ENCODE assay signal across 11 cellular contexts in the genomic region with DNA sequence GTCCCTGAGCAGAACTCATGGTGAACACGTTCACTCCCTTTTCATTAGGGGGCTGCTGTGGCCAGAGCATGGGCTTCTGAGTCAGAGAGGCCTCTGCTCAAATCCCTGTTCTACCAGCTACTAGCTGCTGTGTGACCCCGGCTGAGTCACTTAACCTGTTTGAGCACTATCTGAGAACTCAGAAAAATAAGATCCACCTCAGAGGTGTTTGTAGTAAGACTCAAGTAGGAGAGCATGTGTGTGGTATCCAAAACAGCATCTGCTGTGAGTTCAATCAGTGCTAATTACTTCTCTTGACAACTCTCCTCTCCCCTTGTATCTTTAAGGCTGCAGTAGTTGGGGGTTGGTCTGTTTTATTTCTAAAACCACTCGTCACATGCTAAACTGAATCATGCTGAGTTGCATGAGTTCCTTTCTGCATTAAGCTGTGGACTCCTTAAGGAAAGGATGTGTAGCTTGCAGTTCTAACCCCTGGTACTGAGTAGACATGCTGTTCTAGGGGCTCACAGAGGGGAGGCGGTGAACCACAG. TPM values are rescaled to one million over a fixed set of nuclear protein-coding genes. Genes with fewer than 3 reads are reported as not detected.
DNase-seq lines count a peak whose midpoint lies in the region; ATAC-seq and TF ChIP-seq lines count a peak whose summit lies in the region.
"Had no signal": no experiment of that assay in that cellular context is flagged by ENCODE, and none has a peak within 500 bp of the region (broad histone marks: within the 10 kb centered on the region; RNA-seq: fewer than 3 reads in every experiment).

No MANE protein-coding gene starts in this region.

- ATAC-seq in WTC11 (peak; percentile 60), GM21529 (IDR thresholded peaks at IDR 0.05; ENCODE audit: unreplicated experiment) (no peak)
- ATAC-seq in activated CD4-positive, alpha-beta T cell treated with anti-CD3 and anti-CD28 coated beads for 36 hours, result no peak

- intact Hi-C loops in activated CD4-positive, alpha-beta T cell treated with anti-CD3 and anti-CD28 coated beads for 36 hours (cut with DNase I, micrococcal nuclease), result no loop called here

- H3K4me1 Mint-ChIP-seq in HFFc6 (ENCODE audit: low read depth) (peaks cover 59% of the 10 kb centered on the region), WTC11 (peaks cover 5% of the 10 kb centered on the region), glutamatergic neuron (ENCODE audit: low read depth, unreplicated experiment) (no peaks in the 10 kb centered on the region)
- H3K4me1 Mint-ChIP-seq in activated CD4-positive, alpha-beta T cell treated with anti-CD3 and anti-CD28 coated beads for 36 hours, result no peaks in the 10 kb centered on the region

- H3K27me3 Mint-ChIP-seq in HFFc6 (ENCODE audit: insufficient read depth) (no peaks in the 10 kb centered on the region; the same call in 1 of the 2 replicates), WTC11 (ENCODE audit: low read depth) (peaks cover 3% of the 10 kb centered on the region; the same call in 1 of the 2 replicates), glutamatergic neuron (ENCODE audit: unreplicated experiment) (peaks cover 4% of the 10 kb centered on the region)
- H3K27me3 Mint-ChIP-seq in activated CD4-positive, alpha-beta T cell treated with anti-CD3 and anti-CD28 coated beads for 36 hours, result no peaks in the 10 kb centered on the region
- H3K27me3 Mint-ChIP-seq: B cell had no signal

- H3K27ac Mint-ChIP-seq in HFFc6 (peak overlapping the region; percentile 86), WTC11 (no peak overlapping the region), glutamatergic neuron (ENCODE audit: unreplicated experiment) (no peak overlapping the region)
- no peak overlapping the region for H3K27ac Mint-ChIP-seq in activated CD4-positive, alpha-beta T cell treated with anti-CD3 and anti-CD28 coated beads for 36 hours
- H3K27ac Mint-ChIP-seq: B cell had no signal

- CTCF ChIA-PET in WTC11 (lab: Charles Lee), result no interaction called here
- CTCF ChIA-PET in activated CD4-positive, alpha-beta T cell treated with anti-CD3 and anti-CD28 coated beads for 36 hours (lab: Charles Lee), result no interaction called here

- TF ChIP-seq CTCF in HFFc6 (IDR thresholded peaks at IDR 0.05), result no peak; the same call in 1 of the 2 replicates
- no peak for TF ChIP-seq CTCF in WTC11 (IDR thresholded peaks at IDR 0.05)
- TF ChIP-seq CTCF in glutamatergic neuron (IDR thresholded peaks at IDR 0.05; ENCODE audit: partially characterized antibody, unreplicated experiment), result no peak

- H3K9me3 Mint-ChIP-seq in HFFc6, result peaks cover 26% of the 10 kb centered on the region
- H3K9me3 Mint-ChIP-seq in WTC11, result peaks cover 27% of the 10 kb centered on the region
- peaks cover 8% of the 10 kb centered on the region for H3K9me3 Mint-ChIP-seq in activated CD4-positive, alpha-beta T cell treated with anti-CD3 and anti-CD28 coated beads for 36 hours (ENCODE audit: low read depth)
- H3K9me3 Mint-ChIP-seq in glutamatergic neuron (ENCODE audit: unreplicated experiment), result peaks cover 6% of the 10 kb centered on the region

- H3K36me3 Mint-ChIP-seq in HFFc6 (ENCODE audit: low read depth) (peaks cover 21% of the 10 kb centered on the region), WTC11 (peaks cover 24% of the 10 kb centered on the region), glutamatergic neuron (ENCODE audit: unreplicated experiment) (peaks cover 32% of the 10 kb centered on the region)
- peaks cover 4% of the 10 kb centered on the region for H3K36me3 Mint-ChIP-seq in activated CD4-positive, alpha-beta T cell treated with anti-CD3 and anti-CD28 coated beads for 36 hours (ENCODE audit: low read depth)

- peak overlapping the region; percentile 42 for H3K4me3 Mint-ChIP-seq in HFFc6
- no peak overlapping the region for H3K4me3 Mint-ChIP-seq in WTC11
- H3K4me3 Mint-ChIP-seq in activated CD4-positive, alpha-beta T cell treated with anti-CD3 and anti-CD28 coated beads for 36 hours, result no peak overlapping the region
- H3K4me3 Mint-ChIP-seq in glutamatergic neuron (ENCODE audit: unreplicated experiment), result no peak overlapping the region
- H3K4me3 Mint-ChIP-seq: B cell had no signal

- DNase-seq in A172 (ENCODE audit: low spot score) (peak; percentile 82), HFFc6 (peak; percentile 89), WTC11 (ENCODE audit: low spot score) (no peak), foreskin melanocyte (peak; percentile 76), glutamatergic neuron (no peak)
- no peak for DNase-seq in activated CD4-positive, alpha-beta T cell treated with anti-CD3 and anti-CD28 coated beads for 36 hours
- no peak for DNase-seq in activated CD4-positive, CD25-positive, alpha-beta regulatory T cell treated with anti-CD3 and anti-CD28 coated beads, Interleukin-2, amount 50 U/mL, for 72 hours
- DNase-seq: pancreas, transverse colon had no signal

- POLR2A ChIA-PET in WTC11 (lab: Charles Lee), result no interaction called here
- POLR2A ChIA-PET in activated CD4-positive, alpha-beta T cell treated with anti-CD3 and anti-CD28 coated beads for 36 hours (lab: Charles Lee), result no interaction called here

TF ChIP-seq in WTC11, 78 proteins besides CTCF, POLR2A, EP300 and RAD21 (continues in another document):
- TF ChIP-seq, protein P1, sequence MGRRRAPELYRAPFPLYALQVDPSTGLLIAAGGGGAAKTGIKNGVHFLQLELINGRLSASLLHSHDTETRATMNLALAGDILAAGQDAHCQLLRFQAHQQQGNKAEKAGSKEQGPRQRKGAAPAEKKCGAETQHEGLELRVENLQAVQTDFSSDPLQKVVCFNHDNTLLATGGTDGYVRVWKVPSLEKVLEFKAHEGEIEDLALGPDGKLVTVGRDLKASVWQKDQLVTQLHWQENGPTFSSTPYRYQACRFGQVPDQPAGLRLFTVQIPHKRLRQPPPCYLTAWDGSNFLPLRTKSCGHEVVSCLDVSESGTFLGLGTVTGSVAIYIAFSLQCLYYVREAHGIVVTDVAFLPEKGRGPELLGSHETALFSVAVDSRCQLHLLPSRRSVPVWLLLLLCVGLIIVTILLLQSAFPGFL (CRISPR knock-in tag; IDR thresholded peaks at IDR 0.05; ENCODE audit: borderline replicate concordance), result no peak
- no peak for TF ChIP-seq PRRX2 (CRISPR knock-in tag; IDR thresholded peaks at IDR 0.05)
- TF ChIP-seq MAX (CRISPR knock-in tag; IDR thresholded peaks at IDR 0.05), result no peak
- no peak for TF ChIP-seq IRF2 (CRISPR knock-in tag; IDR thresholded peaks at IDR 0.05; ENCODE audit: borderline replicate concordance, low read depth)
- TF ChIP-seq, protein P2, sequence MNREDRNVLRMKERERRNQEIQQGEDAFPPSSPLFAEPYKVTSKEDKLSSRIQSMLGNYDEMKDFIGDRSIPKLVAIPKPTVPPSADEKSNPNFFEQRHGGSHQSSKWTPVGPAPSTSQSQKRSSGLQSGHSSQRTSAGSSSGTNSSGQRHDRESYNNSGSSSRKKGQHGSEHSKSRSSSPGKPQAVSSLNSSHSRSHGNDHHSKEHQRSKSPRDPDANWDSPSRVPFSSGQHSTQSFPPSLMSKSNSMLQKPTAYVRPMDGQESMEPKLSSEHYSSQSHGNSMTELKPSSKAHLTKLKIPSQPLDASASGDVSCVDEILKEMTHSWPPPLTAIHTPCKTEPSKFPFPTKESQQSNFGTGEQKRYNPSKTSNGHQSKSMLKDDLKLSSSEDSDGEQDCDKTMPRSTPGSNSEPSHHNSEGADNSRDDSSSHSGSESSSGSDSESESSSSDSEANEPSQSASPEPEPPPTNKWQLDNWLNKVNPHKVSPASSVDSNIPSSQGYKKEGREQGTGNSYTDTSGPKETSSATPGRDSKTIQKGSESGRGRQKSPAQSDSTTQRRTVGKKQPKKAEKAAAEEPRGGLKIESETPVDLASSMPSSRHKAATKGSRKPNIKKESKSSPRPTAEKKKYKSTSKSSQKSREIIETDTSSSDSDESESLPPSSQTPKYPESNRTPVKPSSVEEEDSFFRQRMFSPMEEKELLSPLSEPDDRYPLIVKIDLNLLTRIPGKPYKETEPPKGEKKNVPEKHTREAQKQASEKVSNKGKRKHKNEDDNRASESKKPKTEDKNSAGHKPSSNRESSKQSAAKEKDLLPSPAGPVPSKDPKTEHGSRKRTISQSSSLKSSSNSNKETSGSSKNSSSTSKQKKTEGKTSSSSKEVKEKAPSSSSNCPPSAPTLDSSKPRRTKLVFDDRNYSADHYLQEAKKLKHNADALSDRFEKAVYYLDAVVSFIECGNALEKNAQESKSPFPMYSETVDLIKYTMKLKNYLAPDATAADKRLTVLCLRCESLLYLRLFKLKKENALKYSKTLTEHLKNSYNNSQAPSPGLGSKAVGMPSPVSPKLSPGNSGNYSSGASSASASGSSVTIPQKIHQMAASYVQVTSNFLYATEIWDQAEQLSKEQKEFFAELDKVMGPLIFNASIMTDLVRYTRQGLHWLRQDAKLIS (CRISPR knock-in tag; IDR thresholded peaks at IDR 0.05; ENCODE audit: borderline replicate concordance), result no peak
- no peak for TF ChIP-seq FOXJ3 (CRISPR knock-in tag; IDR thresholded peaks at IDR 0.05; ENCODE audit: borderline replicate concordance)
- no peak for TF ChIP-seq ZNF263 (CRISPR knock-in tag; IDR thresholded peaks at IDR 0.05; ENCODE audit: low read depth)
- TF ChIP-seq TP53 (CRISPR knock-in tag; IDR thresholded peaks at IDR 0.05), result no peak
- no peak for TF ChIP-seq NFE2L1 (CRISPR knock-in tag; IDR thresholded peaks at IDR 0.05)
- TF ChIP-seq, protein P3, sequence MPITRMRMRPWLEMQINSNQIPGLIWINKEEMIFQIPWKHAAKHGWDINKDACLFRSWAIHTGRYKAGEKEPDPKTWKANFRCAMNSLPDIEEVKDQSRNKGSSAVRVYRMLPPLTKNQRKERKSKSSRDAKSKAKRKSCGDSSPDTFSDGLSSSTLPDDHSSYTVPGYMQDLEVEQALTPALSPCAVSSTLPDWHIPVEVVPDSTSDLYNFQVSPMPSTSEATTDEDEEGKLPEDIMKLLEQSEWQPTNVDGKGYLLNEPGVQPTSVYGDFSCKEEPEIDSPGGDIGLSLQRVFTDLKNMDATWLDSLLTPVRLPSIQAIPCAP (CRISPR knock-in tag; IDR thresholded peaks at IDR 0.05), result no peak
- no peak for TF ChIP-seq TEAD1 (CRISPR knock-in tag; IDR thresholded peaks at IDR 0.05)

RNA-seq across cellular contexts. Expression of gene JUN, which starts 39.7 kb away (rescaled TPM):
- total RNA-seq in A172 (2014; rRNA removed; shearing (Covaris generic)), result 73.6 and 82.2 TPM in 2 replicates
- total RNA-seq in HFFc6 (2021; fragmentation: NEBNext Ultra II Directional; extraction: Animal tissue kit (Norgen Biotek cat#: 25700)), result 10 to 100 TPM; 80.5 to 91.1 (median 82.2) TPM
- total RNA-seq in WTC11 (2021) (15.9 to 22.1 TPM (median 21.4 TPM) in 3 replicates), glutamatergic neuron (ENCODE audit: unreplicated experiment) (83.1 TPM)
- 10 to 100 TPM; 24.2 to 25.5 TPM for total RNA-seq in activated CD4-positive, alpha-beta T cell treated with anti-CD3 and anti-CD28 coated beads for 36 hours

Comparison
In these comparisons a context has a peak if more than half of its experiments do, and no peak if none do; other contexts are left out.
1. DNase-seq: peak in A172 (single experiment), HFFc6 (single experiment) and foreskin melanocyte (single experiment); none in WTC11 (single experiment), activated CD4-positive, alpha-beta T cell treated with anti-CD3 and anti-CD28 coated beads for 36 hours (single experiment), glutamatergic neuron (single experiment) and activated CD4-positive, CD25-positive, alpha-beta regulatory T cell treated with anti-CD3 and anti-CD28 coated beads, Interleukin-2, amount 50 U/mL, for 72 hours (single experiment).